ENCODE assay signal across 18 cellular contexts in the genomic region with DNA sequence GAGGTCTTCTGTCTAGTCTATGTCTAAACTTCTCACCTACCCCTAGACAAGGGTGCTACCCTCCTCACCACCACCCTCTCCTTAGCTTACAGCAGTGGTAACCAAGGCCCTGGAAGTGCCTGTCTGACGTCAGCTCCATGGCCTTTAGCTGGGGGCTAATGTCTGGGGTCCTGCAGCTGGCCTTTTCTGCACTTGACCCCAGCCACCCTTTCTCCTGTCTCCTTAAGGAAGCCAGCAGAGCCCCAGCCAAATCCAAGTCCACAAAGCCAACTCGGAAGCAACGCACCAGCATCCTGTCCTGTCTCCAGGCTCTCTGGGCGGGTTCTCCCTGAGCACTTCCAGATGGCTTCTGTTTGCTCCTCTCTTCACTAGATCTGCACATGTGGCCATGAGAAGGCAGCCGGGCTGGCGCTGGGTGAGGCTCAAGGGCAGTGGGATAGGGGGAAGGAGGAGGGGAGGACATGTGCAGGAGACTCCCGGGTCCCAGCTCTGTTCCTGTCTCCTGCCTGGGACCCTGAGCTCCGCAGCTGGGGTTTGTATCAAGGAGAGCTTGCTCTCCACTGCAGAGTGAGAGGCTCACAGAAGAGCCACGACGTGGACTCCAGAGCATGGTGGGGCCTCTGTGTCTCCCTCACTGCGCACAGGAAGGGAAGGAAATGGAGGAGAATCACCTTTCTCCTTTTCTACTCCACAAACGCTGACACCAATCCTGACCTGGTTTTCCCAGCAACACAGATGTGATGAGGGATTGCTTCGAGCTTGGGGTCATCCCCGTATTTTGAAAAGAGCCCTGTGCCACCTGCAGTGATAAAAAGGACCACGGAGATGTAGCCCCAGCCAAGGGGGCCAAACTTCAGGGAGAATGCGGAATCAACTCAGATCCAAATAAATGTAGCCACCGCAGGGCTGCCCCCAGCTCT.
DNase-seq lines count a peak whose midpoint lies in the region; ATAC-seq, FAIRE-seq and TF ChIP-seq lines count a peak whose summit lies in the region.
"Had no signal": no experiment of that assay in that cellular context is flagged by ENCODE, and none has a peak within 500 bp of the region (broad histone marks: within the 10 kb centered on the region; RNA-seq: fewer than 3 reads in every experiment).

No MANE protein-coding gene starts in this region.

- BruUV-seq in Panc1 (replicated peaks; lab: Mats Ljungman, UMichigan), result no TSS peak

- TF ChIP-seq CTCF in Panc1 (IDR thresholded peaks at IDR 0.05) (no peak), pancreas (IDR thresholded peaks at IDR 0.05) (no peak), RWPE1 (conservative IDR thresholded peaks at IDR 0.05; ENCODE audit: low read depth) (no peak), endodermal cell (conservative IDR thresholded peaks at IDR 0.05) (no peak)

- POLR2A ChIA-PET in Panc1 (lab: Charles Lee), result interaction anchor here (0.7 kb wide), 1 partner anchor 1009 kb away, joined by 3 read pairs; no protein-coding TSS in a partner anchor
- POLR2A ChIA-PET in RWPE1 (lab: Yijun Ruan, JAX; ENCODE audit: low non-redundant PET), result no interaction called here

- H3K4me1 Mint-ChIP-seq in endodermal cell, result peaks cover 30% of the 10 kb centered on the region

- peaks cover 9% of the 10 kb centered on the region for H3K27me3 Mint-ChIP-seq in endodermal cell (ENCODE audit: insufficient read depth)
- H3K27me3 Mint-ChIP-seq: dendritic cell treated with granulocyte-macrophage colony-stimulating factor and Interleukin-4, amounts not matched to agents 40 ng/mL and 50 ng/mL, for 4 days had no signal

- DNase-seq in GM03348 (ENCODE audit: low spot score) (peak; percentile 69), Panc1 (ENCODE audit: low read depth, low spot score) (no peak), left cardiac atrium (no peak), pancreas (peak in 2 of 6 donors; percentile 40 to 73), RWPE1 (ENCODE audit: low spot score) (no peak), endodermal cell (no peak)
- DNase-seq: activated CD4-positive, alpha-beta T cell treated with anti-CD3 and anti-CD28 coated beads for 4 hours; activated T-cell treated with anti-CD3 and anti-CD28 coated beads, Interleukin-2, amount 50 U/mL, for 72 hours; foreskin keratinocyte; stimulated activated CD4-positive, alpha-beta T cell treated with anti-CD3 and anti-CD28 coated beads, Interleukin-4, amount 100 ng/mL, for 4 hours; stimulated activated naive CD4-positive, alpha-beta T cell; T-cell had no signal

- H3K9me3 Mint-ChIP-seq in endodermal cell, result no peaks in the 10 kb centered on the region
- H3K9me3 Mint-ChIP-seq: activated T-cell treated with anti-CD3 and anti-CD28 coated beads, Interleukin-2, amount 50 U/mL, for 72 hours; dendritic cell treated with granulocyte-macrophage colony-stimulating factor and Interleukin-4, amounts not matched to agents 40 ng/mL and 50 ng/mL, for 4 days; T-cell had no signal

- H3K36me3 Mint-ChIP-seq in endodermal cell (ENCODE audit: low read depth), result no peaks in the 10 kb centered on the region
- H3K36me3 Mint-ChIP-seq: T-cell had no signal

- H3K9me3 ChIP-seq in Panc1 (ENCODE audit: control insufficient read depth, insufficient read depth, low read depth, low read length), result no peaks in the 10 kb centered on the region
- no peaks in the 10 kb centered on the region for H3K9me3 ChIP-seq in pancreas
- no peaks in the 10 kb centered on the region for H3K9me3 ChIP-seq in endodermal cell (ENCODE audit: control insufficient read depth, low read length)
- H3K9me3 ChIP-seq: BLaER1 treated with 17β-estradiol and CSF1 and Interleukin-3, amounts not matched to agents 10 nM and 100 nM; vagina had no signal

- H3K4me3 ChIP-seq in Panc1 (ENCODE audit: low read depth in 2 of 2, low read length in 2 of 2), result no peak overlapping the region
- no peak overlapping the region for H3K4me3 ChIP-seq in pancreas
- H3K4me3 ChIP-seq in endodermal cell (ENCODE audit: low read length), result no peak overlapping the region
- H3K4me3 ChIP-seq: BLaER1 treated with 17β-estradiol and CSF1 and Interleukin-3, amounts not matched to agents 10 nM and 100 nM; vagina had no signal

- H3K4me1 ChIP-seq in Panc1 (ENCODE audit: control insufficient read depth, insufficient read depth, low read length), result peaks cover 26% of the 10 kb centered on the region
- H3K4me1 ChIP-seq in pancreas, result peaks cover 43 to 67% (median 47%) of the 10 kb centered on the region in 3 donors
- peaks cover 11% of the 10 kb centered on the region for H3K4me1 ChIP-seq in endodermal cell (ENCODE audit: control insufficient read depth, insufficient read depth, low read length)
- H3K4me1 ChIP-seq: foreskin keratinocyte had no signal

- in situ Hi-C loops in Panc1 (cut with HindIII; ENCODE audit: low pct_unique_long_range_greater_than_20kb, low sequenced_read_pairs), result no loop called here

- intact Hi-C loops in Panc1 (cut with micrococcal nuclease; ENCODE audit: unreplicated experiment) (no loop called here), left cardiac atrium (cut with DNase I) (no loop called here), pancreas (cut with DNase I) (no loop called here)

- no peak overlapping the region for H3K4me3 Mint-ChIP-seq in endodermal cell
- H3K4me3 Mint-ChIP-seq: activated T-cell treated with anti-CD3 and anti-CD28 coated beads, Interleukin-2, amount 50 U/mL, for 72 hours; dendritic cell treated with granulocyte-macrophage colony-stimulating factor and Interleukin-4, amounts not matched to agents 40 ng/mL and 50 ng/mL, for 4 days; T-cell had no signal

- ATAC-seq in Panc1 (no peak), left cardiac atrium (peak; percentile 42 to 56), pancreas (peak in 3 of 4 donors; percentile 15 to 42 (median 16)), GM18498 (IDR thresholded peaks at IDR 0.05; ENCODE audit: unreplicated experiment) (no peak), HG02759 (IDR thresholded peaks at IDR 0.05; ENCODE audit: unreplicated experiment) (no peak)
- ATAC-seq: activated T-cell treated with anti-CD3 and anti-CD28 coated beads, Interleukin-2, amount 50 U/mL, for 72 hours; foreskin keratinocyte; T-cell had no signal

- FAIRE-seq in pancreas (lab: Jason Lieb, UNC), result no peak
- FAIRE-seq: islet of Langerhans had no signal

- H3K27me3 ChIP-seq in Panc1 (ENCODE audit: control insufficient read depth, insufficient read depth, low read length) (no peaks in the 10 kb centered on the region), pancreas (no peaks in the 10 kb centered on the region), endodermal cell (ENCODE audit: control insufficient read depth, insufficient read depth, low read length, poor library complexity, severe bottlenecking) (no peaks in the 10 kb centered on the region)
- H3K27me3 ChIP-seq: BLaER1 treated with 17β-estradiol and CSF1 and Interleukin-3, amounts not matched to agents 10 nM and 100 nM; foreskin keratinocyte; vagina had no signal

- CTCF ChIA-PET in Panc1 (lab: Charles Lee), result no interaction called here
- CTCF ChIA-PET in RWPE1 (lab: Yijun Ruan, JAX), result interaction anchor here (1.0 kb wide), 1 partner anchor 408 kb away, joined by 5 read pairs; no protein-coding TSS in a partner anchor

- H3K9ac ChIP-seq in endodermal cell (ENCODE audit: extremely low read depth, low read length, poor library complexity, severe bottlenecking), result no peak overlapping the region
- H3K9ac ChIP-seq: BLaER1 treated with 17β-estradiol and CSF1 and Interleukin-3, amounts not matched to agents 10 nM and 100 nM had no signal

- no peaks in the 10 kb centered on the region for H3K36me3 ChIP-seq in Panc1 (ENCODE audit: control insufficient read depth, insufficient read depth, low read length)
- H3K36me3 ChIP-seq in pancreas, result no peaks in the 10 kb centered on the region
- no peaks in the 10 kb centered on the region for H3K36me3 ChIP-seq in endodermal cell (ENCODE audit: control insufficient read depth, insufficient read depth, low read length)
- H3K36me3 ChIP-seq: BLaER1 treated with 17β-estradiol and CSF1 and Interleukin-3, amounts not matched to agents 10 nM and 100 nM; vagina had no signal

- H3K27ac Mint-ChIP-seq in endodermal cell, result no peak overlapping the region
- H3K27ac Mint-ChIP-seq: activated T-cell treated with anti-CD3 and anti-CD28 coated beads, Interleukin-2, amount 50 U/mL, for 72 hours; dendritic cell treated with granulocyte-macrophage colony-stimulating factor and Interleukin-4, amounts not matched to agents 40 ng/mL and 50 ng/mL, for 4 days; T-cell had no signal

- H3K27ac ChIP-seq in Panc1 (ENCODE audit: low read length) (peak overlapping the region; percentile 87), pancreas (peak overlapping the region in 1 of 4 donors; percentile 70), RWPE1 (no peak overlapping the region), endodermal cell (ENCODE audit: low read depth, low read length) (no peak overlapping the region)
- H3K27ac ChIP-seq: BLaER1 treated with 17β-estradiol and CSF1 and Interleukin-3, amounts not matched to agents 10 nM and 100 nM; foreskin keratinocyte; vagina had no signal

- 71 to 72% methylated on average over 17 of the region's 17 CpGs for WGBS in pancreas, 2 donors
- 88 to 89% methylated on average over 4 to 17 of the region's 17 CpGs for WGBS in endodermal cell (ENCODE audit: insufficient coverage in 1 of 2, insufficient read length in 1 of 2), 2 experiments

Comparison
In these comparisons a context has a peak if more than half of its experiments do, and no peak if none do; other contexts are left out.
1. ATAC-seq: peak in left cardiac atrium (2 of 2) and pancreas (3 of 4); none in Panc1 (single experiment), GM18498 (single experiment) and HG02759 (single experiment).